15 cellular contexts compared by ENCODE assay signal in genomic region chr2:188306271-188306670, GRCh38. TPM values are rescaled to one million over a fixed set of nuclear protein-coding genes. Genes with fewer than 3 reads are reported as not detected.
"Had no signal": no experiment of that assay in that cellular context is flagged by ENCODE, and none has a peak within 500 bp of the region (broad histone marks: within the 10 kb centered on the region; RNA-seq: fewer than 3 reads in every experiment).

No MANE protein-coding gene starts in this region.

- H3K27ac Mint-ChIP-seq: activated naive CD4-positive, alpha-beta T cell treated with anti-CD3 and anti-CD28 coated beads for 36 hours; endodermal cell; natural killer cell; stimulated activated naive CD8-positive, alpha-beta T cell treated with anti-CD3 and anti-CD28 coated beads, Interleukin-15, Interleukin-2, amounts not matched to agents 100 ng/mL and 50 ng/mL, for 24 hours had no signal

- H3K27ac ChIP-seq: adrenal gland, brain microvascular endothelial cell, sigmoid colon, WERI-Rb-1 had no signal

- H3K9me3 Mint-ChIP-seq: activated naive CD4-positive, alpha-beta T cell treated with anti-CD3 and anti-CD28 coated beads for 36 hours had no signal

- H3K4me3 Mint-ChIP-seq: activated naive CD4-positive, alpha-beta T cell treated with anti-CD3 and anti-CD28 coated beads for 36 hours; endodermal cell; natural killer cell; stimulated activated naive CD8-positive, alpha-beta T cell treated with anti-CD3 and anti-CD28 coated beads, Interleukin-15, Interleukin-2, amounts not matched to agents 100 ng/mL and 50 ng/mL, for 24 hours had no signal

- DNase-seq: activated CD4-positive, alpha-beta T cell treated with anti-CD3 and anti-CD28 coated beads for 48 hours; activated CD8-positive, alpha-beta memory T cell treated with anti-CD3 and anti-CD28 coated beads for 24 hours; activated naive CD4-positive, alpha-beta T cell treated with anti-CD3 and anti-CD28 coated beads for 36 hours; adrenal gland; brain microvascular endothelial cell; endodermal cell; erythroblast; hippocampal formation; natural killer cell; sigmoid colon; stimulated activated CD4-positive, alpha-beta T cell treated with anti-CD3 and anti-CD28 coated beads, Interleukin-12 subunit alpha, Interleukin-12 subunit beta, amount 100 ng/mL, for 4 hours; stimulated activated CD8-positive, alpha-beta memory T cell treated with anti-CD3 and anti-CD28 coated beads, Interleukin-4, amount 100 ng/mL, for 48 hours; T-helper 9 cell; WERI-Rb-1 had no signal

- H3K4me3 ChIP-seq: adrenal gland, sigmoid colon had no signal

- H3K36me3 ChIP-seq: adrenal gland, brain microvascular endothelial cell, sigmoid colon, WERI-Rb-1 had no signal

- H3K4me1 Mint-ChIP-seq: natural killer cell had no signal

- H3K36me3 Mint-ChIP-seq: natural killer cell had no signal

- H3K27me3 Mint-ChIP-seq: stimulated activated naive CD8-positive, alpha-beta T cell treated with anti-CD3 and anti-CD28 coated beads, Interleukin-15, Interleukin-2, amounts not matched to agents 100 ng/mL and 50 ng/mL, for 24 hours had no signal

- H3K27me3 ChIP-seq: adrenal gland, brain microvascular endothelial cell, sigmoid colon had no signal

RNA-seq across cellular contexts. Expression of gene GULP1, which starts 14.6 kb away (rescaled TPM):
- total RNA-seq: activated naive CD4-positive, alpha-beta T cell treated with anti-CD3 and anti-CD28 coated beads for 36 hours; natural killer cell had no signal
